Comparison of ENCODE assay signal across 8 cellular contexts in the genomic region with DNA sequence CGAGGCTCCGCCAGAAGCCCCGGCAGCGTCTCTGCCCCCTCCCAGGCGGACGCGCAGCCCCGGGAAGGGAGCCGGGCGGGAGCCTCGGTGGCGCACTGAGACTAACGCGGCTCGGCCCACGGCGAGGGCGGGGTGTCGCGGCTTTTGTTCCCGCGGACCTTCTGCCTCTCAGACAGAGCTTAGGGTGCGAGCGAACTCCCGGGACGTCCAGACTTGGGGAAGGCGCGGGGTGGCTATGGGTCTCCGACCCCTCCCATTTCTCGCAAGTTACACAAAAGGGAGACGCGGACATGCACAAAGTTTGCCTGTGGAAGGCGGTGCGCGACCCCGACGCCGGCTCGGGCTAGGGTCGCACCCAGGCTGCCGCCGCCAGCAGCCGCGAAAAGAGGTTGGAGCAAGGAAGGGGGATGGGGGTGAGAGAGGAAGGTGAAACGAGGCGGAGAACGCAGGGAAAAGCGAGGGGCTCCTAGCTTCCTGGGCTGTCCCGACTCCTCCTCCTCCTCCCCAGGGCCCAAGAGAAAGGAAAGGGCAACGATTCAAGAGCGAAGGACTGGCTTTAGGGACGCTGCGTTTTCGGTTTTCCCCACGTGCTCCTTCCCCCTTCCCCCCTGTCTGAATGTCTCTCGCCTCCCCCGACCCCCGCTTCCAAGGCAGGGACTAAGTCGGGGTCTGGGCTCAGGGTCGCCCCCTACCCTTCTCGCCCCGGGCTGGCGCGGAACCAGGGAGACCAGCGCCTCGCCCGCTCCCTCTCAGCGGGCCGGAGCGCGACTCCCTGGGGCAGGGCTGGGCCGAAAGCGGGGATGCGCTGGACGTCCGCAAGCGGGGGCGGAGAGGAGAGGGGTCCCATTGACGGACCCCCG. TPM values are rescaled to one million over a fixed set of nuclear protein-coding genes. Genes with fewer than 3 reads are reported as not detected.
DNase-seq lines count a peak whose midpoint lies in the region; ATAC-seq and TF ChIP-seq lines count a peak whose summit lies in the region.

No MANE protein-coding gene starts in this region.

- H3K9me3 ChIP-seq in skeletal muscle tissue (ENCODE audit: control insufficient read depth in 3 of 3, low read length in 3 of 3) = no peaks in the 10 kb centered on the region

- H3K36me3 ChIP-seq in skeletal muscle tissue (ENCODE audit: control insufficient read depth in 3 of 3, insufficient read depth in 3 of 3, low read length in 3 of 3) = no peaks in the 10 kb centered on the region

- peak; percentile 41 for ATAC-seq in HG02678 (IDR thresholded peaks at IDR 0.05; ENCODE audit: unreplicated experiment)

- H3K27ac Mint-ChIP-seq in immature natural killer cell = no peak overlapping the region

- peaks cover 15 to 30% (median 23%) of the 10 kb centered on the region in 3 donors for H3K4me1 ChIP-seq in skeletal muscle tissue (ENCODE audit: control insufficient read depth in 3 of 3, insufficient read depth in 3 of 3, low read length in 3 of 3)

- DNase-seq in GM13976 (ENCODE audit: low spot score) (peak; percentile 77), NCI-H1417 (lab: John Stamatoyannopoulos, UW) (peak; percentile 33 to 92 (median 89)), UCSD-AML1 (lab: John Stamatoyannopoulos, UW; ENCODE audit: unreplicated experiment) (peak; percentile 68), cardiac fibroblast (ENCODE audit: low read depth in 2 of 2) (peak; percentile 70 to 73), immature natural killer cell (peak in 2 of 3 donors; percentile 7 to 12), MV-4-11 (lab: John Stamatoyannopoulos, UW) (no peak)

- peak overlapping the region; percentile 75 to 85 (median 80) for H3K4me3 Mint-ChIP-seq in immature natural killer cell

- peaks cover 4 to 27% (median 8%) of the 10 kb centered on the region in 3 donors for H3K27me3 Mint-ChIP-seq in immature natural killer cell (ENCODE audit: low read depth in 3 of 3)

- H3K36me3 Mint-ChIP-seq in immature natural killer cell = no peaks in the 10 kb centered on the region

- peaks cover 15 to 22% of the 10 kb centered on the region in 2 donors for H3K4me1 Mint-ChIP-seq in immature natural killer cell

- H3K27ac ChIP-seq in skeletal muscle tissue (ENCODE audit: low read depth, low read length) = peak overlapping the region; percentile 81

- H3K9me3 Mint-ChIP-seq in immature natural killer cell = no peaks in the 10 kb centered on the region

- no peak for TF ChIP-seq CTCF in GM13976 (IDR thresholded peaks at IDR 0.05; ENCODE audit: borderline replicate concordance, control extremely low read depth, extremely low read depth, insufficient read depth, missing control alignments)
- no peak for TF ChIP-seq CTCF in cardiac fibroblast (IDR thresholded peaks at IDR 0.05; ENCODE audit: low read depth, low read length)

- in situ Hi-C loops in GM13976 (cut with MboI; ENCODE audit: low sequenced_read_pairs, unreplicated experiment) = loop anchor here (10.0 to 25.0 kb wide), 2 partner anchors 275 to 558 kb away; partner anchors contain the start of gene MRPL39

- H3K9ac ChIP-seq in skeletal muscle tissue (ENCODE audit: low read depth in 1 of 3, low read length in 3 of 3) = peak overlapping the region; percentile 69 to 83 (median 72)

- H3K4me3 ChIP-seq in cardiac fibroblast (replicated peaks in 1 of 2; ENCODE audit: low read depth in 2 of 2, low read length in 2 of 2) (peak overlapping the region; percentile 89 to 93), skeletal muscle tissue (ENCODE audit: low read length in 3 of 3) (peak overlapping the region; percentile 78 to 93 (median 79))

- peaks cover 0 to 18% (median 14%) of the 10 kb centered on the region in 3 donors for H3K27me3 ChIP-seq in skeletal muscle tissue (ENCODE audit: control insufficient read depth in 3 of 3, insufficient read depth in 3 of 3, low read length in 3 of 3)

RNA-seq across cellular contexts. Expression of gene APP, which starts 0.7 kb away (rescaled TPM):
- 1 to 10 TPM; 1.4 to 2.4 (median 2.4) TPM for polyA plus RNA-seq in immature natural killer cell
- 141 TPM for total RNA-seq in skeletal muscle tissue
